32 cellular contexts compared by ENCODE assay signal in the genomic region with DNA sequence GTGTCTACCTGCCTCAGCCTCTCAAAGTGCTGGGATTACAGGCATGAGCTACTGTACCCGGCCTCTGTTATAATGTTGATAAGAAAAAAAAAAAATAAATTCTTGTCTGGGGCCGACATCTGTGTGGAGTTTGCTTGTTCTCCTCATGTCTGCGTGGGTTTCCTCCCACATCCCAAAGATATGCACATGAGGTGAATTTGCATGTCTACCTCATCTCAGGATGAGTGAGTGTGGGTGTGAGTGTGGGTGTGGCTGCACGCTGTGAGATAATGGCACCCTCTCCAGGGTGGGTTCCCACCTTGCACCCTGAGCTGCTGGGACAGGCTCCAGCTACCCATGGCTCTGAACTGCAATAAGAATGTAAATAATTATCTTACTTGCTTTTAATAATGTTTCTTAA. TPM values are rescaled to one million over a fixed set of nuclear protein-coding genes. Genes with fewer than 3 reads are reported as not detected.
DNase-seq lines count a peak whose midpoint lies in the region; ATAC-seq, FAIRE-seq and TF ChIP-seq lines count a peak whose summit lies in the region.
"Had no signal": no experiment of that assay in that cellular context is flagged by ENCODE, and none has a peak within 500 bp of the region (broad histone marks: within the 10 kb centered on the region; RNA-seq: fewer than 3 reads in every experiment).

No MANE protein-coding gene starts in this region.

- in situ Hi-C loops in IMR-90 (cut with MboI; ENCODE audit: low sequenced_read_pairs) = no loop called here
- in situ Hi-C loops in HepG2 (cut with HindIII; ENCODE audit: extremely low pct_ligation_motif_present, low pct_unique_long_range_greater_than_20kb) = no loop called here

- no peak for FAIRE-seq in HepG2 (lab: Jason Lieb, UNC)
- FAIRE-seq: endothelial cell of umbilical vein had no signal

- H3K27me3 ChIP-seq in AG04450 (ENCODE audit: control insufficient read depth, insufficient read depth, low read length) (no peaks in the 10 kb centered on the region), IMR-90 (ENCODE audit: control insufficient read depth, insufficient read depth, low read length) (no peaks in the 10 kb centered on the region), HepG2 (ENCODE audit: control insufficient read depth in 1 of 2, insufficient read depth in 2 of 2, low read length in 2 of 2) (no peaks in the 10 kb centered on the region), WERI-Rb-1 (ENCODE audit: insufficient read depth, low read depth, severe bottlenecking) (no peaks in the 10 kb centered on the region)
- H3K27me3 ChIP-seq: ascending aorta, vagina had no signal

- peak overlapping the region; percentile 95 for H4K91ac ChIP-seq in IMR-90 (ENCODE audit: insufficient read depth, low read depth, low read length)

- no TSS peak for BruUV-seq in IMR-90 (replicated peaks; lab: Mats Ljungman, UMichigan)
- no TSS peak for BruUV-seq in HepG2 (replicated peaks; lab: Mats Ljungman, UMichigan)

- H2AK9ac ChIP-seq in IMR-90 (replicated peaks; ENCODE audit: low read depth, low read length, poor library complexity) = peak overlapping the region; percentile 60

- DNase-seq in AG04450 (ENCODE audit: low read depth, low spot score) = no peak
- DNase-seq in IMR-90 = peak; percentile 66
- DNase-seq in choroid plexus epithelial cell (ENCODE audit: low read depth) = peak; percentile 50
- no peak for DNase-seq in HepG2 (ENCODE audit: low spot score)
- no peak for DNase-seq in WERI-Rb-1
- DNase-seq in NCI-H1105 (lab: John Stamatoyannopoulos, UW) = no peak
- DNase-seq: activated CD8-positive, alpha-beta memory T cell treated with anti-CD3 and anti-CD28 coated beads, Interleukin-2, amount 50 U/mL, for 4 hours; central memory CD4-positive, alpha-beta T cell; dorsolateral prefrontal cortex; foreskin melanocyte; hippocampal formation; KG1; left ventricle myocardium superior; midbrain; natural killer cell; NCI-H146; NCI-H510A; SK-N-SH; stimulated activated CD4-positive, alpha-beta T cell treated with anti-CD3 and anti-CD28 coated beads, Interleukin-2, amount 100 ng/mL, for 24 hours; substantia nigra had no signal

- H3K4me3 ChIP-seq in AG04450 (ENCODE audit: low read depth, low read length) (no peak overlapping the region), IMR-90 (ENCODE audit: insufficient read depth, low read depth, low read length) (no peak overlapping the region), choroid plexus epithelial cell (ENCODE audit: low read depth, low read length) (no peak overlapping the region), HepG2 (replicated peaks in 1 of 3; ENCODE audit: insufficient read depth in 1 of 3, low read depth in 2 of 3, low read length in 3 of 3) (no peak overlapping the region), WERI-Rb-1 (ENCODE audit: low read depth, low read length) (no peak overlapping the region)
- H3K4me3 ChIP-seq: ascending aorta, dorsolateral prefrontal cortex, skin epidermis, vagina had no signal

- H3K9me3 ChIP-seq in AG04450 (ENCODE audit: control insufficient read depth, insufficient read depth, low read length) (no peaks in the 10 kb centered on the region), IMR-90 (ENCODE audit: control insufficient read depth, insufficient read depth, low read length) (no peaks in the 10 kb centered on the region), HepG2 (ENCODE audit: low read length) (no peaks in the 10 kb centered on the region), WERI-Rb-1 (ENCODE audit: severe bottlenecking) (no peaks in the 10 kb centered on the region)
- H3K9me3 ChIP-seq: ascending aorta, SK-N-SH, vagina had no signal

- dilution Hi-C loops in IMR-90 (cut with HindIII; ENCODE audit: low sequenced_read_pairs, unreplicated experiment) = no loop called here

- POLR2A ChIA-PET in AG04450 (lab: Yijun Ruan, JAX) = interaction anchor here (2.9 kb wide), 1 partner anchor 10 kb away, joined by 23 read pairs; no protein-coding TSS in a partner anchor
- POLR2A ChIA-PET in IMR-90 (lab: Charles Lee; ENCODE audit: unreplicated experiment) = interaction anchor here (0.7 kb wide), 1 partner anchor 27 kb away, joined by 3 read pairs; no protein-coding TSS in a partner anchor
- POLR2A ChIA-PET in HepG2 (lab: Yijun Ruan, JAX) = no interaction called here

- H2AFZ ChIP-seq in IMR-90 (replicated peaks; ENCODE audit: low read length, poor library complexity) (peak overlapping the region; percentile 79), HepG2 (ENCODE audit: low read length) (no peak overlapping the region)

- CTCF ChIA-PET in AG04450 (lab: Charles Lee) = interaction anchor here (0.9 to 1.8 kb wide), 4 partner anchors 10 to 67 kb away, joined by 3 to 6 read pairs (median 4); no protein-coding TSS in a partner anchor
- CTCF ChIA-PET in IMR-90 (lab: Yijun Ruan, JAX) = interaction anchor here (0.6 to 0.7 kb wide), 2 partner anchors 90 to 264 kb away, joined by 4 to 5 read pairs; no protein-coding TSS in a partner anchor
- CTCF ChIA-PET in HepG2 (lab: Yijun Ruan, JAX; ENCODE audit: low intra/inter-chr PET ratio, low total read pairs) = no interaction called here

- no peak overlapping the region for H3K9ac ChIP-seq in IMR-90 (ENCODE audit: low read depth, low read length)
- no peak overlapping the region for H3K9ac ChIP-seq in HepG2 (ENCODE audit: insufficient read depth, low read depth, low read length)
- H3K9ac ChIP-seq: SK-N-SH had no signal

- peak overlapping the region; percentile 96 for H2AK5ac ChIP-seq in IMR-90 (ENCODE audit: low read depth, low read length)

- intact Hi-C loops in IMR-90 (cut with micrococcal nuclease) (no loop called here), HepG2 (cut with micrococcal nuclease; ENCODE audit: unreplicated experiment) (loop anchor here (5.0 kb wide), 1 partner anchor 637 kb away; no protein-coding TSS in a partner anchor)

- TF ChIP-seq POLR2A in IMR-90 (IDR thresholded peaks at IDR 0.05; ENCODE audit: low read depth, low read length) = no peak
- TF ChIP-seq POLR2A in HepG2 (IDR thresholded peaks at IDR 0.05; ENCODE audit: insufficient read depth in 1 of 2, low read depth in 2 of 2, low read length in 2 of 2) = no peak

- peak overlapping the region; percentile 3; the same call in 1 of the 2 replicates for H4K5ac ChIP-seq in IMR-90 (ENCODE audit: low read depth, low read length)

- TF ChIP-seq EP300 in HepG2 (IDR thresholded peaks at IDR 0.05; ENCODE audit: low read depth in 2 of 2, low read length in 2 of 2) (no peak), HepG2 (CRISPR knock-in tag; IDR thresholded peaks at IDR 0.05; ENCODE audit: borderline replicate concordance) (no peak)

- peak overlapping the region; percentile 99 for H3K4ac ChIP-seq in IMR-90 (ENCODE audit: low read depth, low read length)

- peak overlapping the region; percentile 25 for H3K18ac ChIP-seq in IMR-90 (ENCODE audit: low read depth, low read length)

- TF ChIP-seq RAD21 in IMR-90 (IDR thresholded peaks at IDR 0.05; ENCODE audit: low read length) = no peak
- no peak for TF ChIP-seq RAD21 in HepG2 (CRISPR knock-in tag; IDR thresholded peaks at IDR 0.05)

- TF ChIP-seq CTCF in AG04450 (IDR thresholded peaks at IDR 0.05; ENCODE audit: low read depth, low read length) (no peak), IMR-90 (conservative IDR thresholded peaks at IDR 0.05; ENCODE audit: low read depth, low read length) (no peak), choroid plexus epithelial cell (conservative IDR thresholded peaks at IDR 0.05; ENCODE audit: low read depth, low read length) (no peak), HepG2 (CRISPR knock-in tag; IDR thresholded peaks at IDR 0.05) (no peak), WERI-Rb-1 (IDR thresholded peaks at IDR 0.05; ENCODE audit: low read depth, low read length) (no peak)

- no peaks in the 10 kb centered on the region for H3K79me2 ChIP-seq in HepG2 (ENCODE audit: insufficient read depth, low read length)

- H2BK15ac ChIP-seq in IMR-90 (ENCODE audit: low read depth, low read length) = peak overlapping the region; percentile 57; the same call in 2 of the 3 replicates

- WGBS in IMR-90 (ENCODE audit: extremely low coverage in 2 of 2, insufficient read length in 1 of 2), 2 experiments = no CpG with 5 or more reads among the region's 4 CpGs
- WGBS in HepG2 (ENCODE audit: low lambda C conversion rate) = 28% methylated on average over 4 of the region's 4 CpGs

- H4K8ac ChIP-seq in IMR-90 (ENCODE audit: low read depth in 2 of 2, low read length in 2 of 2) = peak overlapping the region; percentile 31 to 98; a peak in 3 of 4 replicates

- ATAC-seq in IMR-90 (ENCODE audit: low read depth) = 0 out of 2 replicates have a peak, but pooled peaks have one; percentile 4
- ATAC-seq in HepG2 = no peak; the same call in 2 of the 3 replicates
- no peak for ATAC-seq in HG03565 (IDR thresholded peaks at IDR 0.05; ENCODE audit: unreplicated experiment)
- ATAC-seq in SK-N-SH treated with all-trans-retinoic acid at 6 μM for 48 hours = no peak
- ATAC-seq: activated naive CD4-positive, alpha-beta T cell treated with anti-CD3 and anti-CD28 coated beads, Interleukin-2, amount 50 U/mL, for 72 hours; activated T-helper 17 cell treated with anti-CD3 and anti-CD28 coated beads, Interleukin-2, amount 50 U/mL, for 72 hours; left ventricle myocardium superior; natural killer cell; stimulated activated effector memory CD8-positive, alpha-beta T cell treated with anti-CD3 and anti-CD28 coated beads, Interleukin-12 subunit alpha, Interleukin-12 subunit beta, amount 100 ng/mL, for 72 hours had no signal

- H3K9me1 ChIP-seq in IMR-90 (ENCODE audit: insufficient read depth, low read length) = peaks cover 45% of the 10 kb centered on the region

- H3K27ac ChIP-seq in AG04450 (ENCODE audit: low read depth, low read length) = peak overlapping the region; percentile 73
- H3K27ac ChIP-seq in IMR-90 (ENCODE audit: insufficient read depth, low read length) = peak overlapping the region; percentile 69
- no peak overlapping the region for H3K27ac ChIP-seq in HepG2 (ENCODE audit: extremely low read length, insufficient read depth, low read length)
- H3K27ac ChIP-seq in WERI-Rb-1 = no peak overlapping the region
- H3K27ac ChIP-seq: ascending aorta, C4-2B, dorsolateral prefrontal cortex, RWPE1, vagina, VCaP had no signal

- no peaks in the 10 kb centered on the region for H3K36me3 ChIP-seq in IMR-90 (ENCODE audit: control insufficient read depth, insufficient read depth, low read length)
- H3K36me3 ChIP-seq in HepG2 (replicated peaks in 1 of 2; ENCODE audit: control insufficient read depth in 1 of 2, insufficient read depth in 2 of 2, low read length in 2 of 2) = no peaks in the 10 kb centered on the region
- no peaks in the 10 kb centered on the region for H3K36me3 ChIP-seq in WERI-Rb-1
- H3K36me3 ChIP-seq: ascending aorta, vagina had no signal

- peak overlapping the region; percentile 98 for H2BK20ac ChIP-seq in IMR-90 (ENCODE audit: low read depth, low read length)

- H3K4me1 ChIP-seq in IMR-90 (ENCODE audit: control insufficient read depth, insufficient read depth, low read length) = peaks cover 34% of the 10 kb centered on the region
- H3K4me1 ChIP-seq in HepG2 (ENCODE audit: insufficient read depth, low read length) = peaks cover 44% of the 10 kb centered on the region
- H3K4me1 ChIP-seq: ascending aorta had no signal

- H3K4me2 ChIP-seq in IMR-90 (ENCODE audit: low read depth, low read length) (peak overlapping the region; percentile 5; the same call in 1 of the 2 replicates), HepG2 (ENCODE audit: low read depth, low read length) (no peak overlapping the region)

- peak overlapping the region; percentile 13; the same call in 1 of the 2 replicates for H3K56ac ChIP-seq in IMR-90 (ENCODE audit: extremely low read depth, insufficient read depth, low read length)

- H4K20me1 ChIP-seq in IMR-90 (ENCODE audit: insufficient read depth, low read length) (no peaks in the 10 kb centered on the region), HepG2 (ENCODE audit: insufficient read depth, low read length) (no peaks in the 10 kb centered on the region)

- peak overlapping the region; percentile 98 for H2BK120ac ChIP-seq in IMR-90 (ENCODE audit: low read depth, low read length)

- peaks cover 22 to 59% of the 10 kb centered on the region in 2 experiments for H3K79me1 ChIP-seq in IMR-90 (ENCODE audit: low read depth in 1 of 2, low read length in 2 of 2)

- peak overlapping the region; percentile 95 for H2BK5ac ChIP-seq in IMR-90 (ENCODE audit: low read depth, low read length, poor library complexity, severe bottlenecking)

- peak overlapping the region; percentile 25; the same call in 1 of the 2 replicates for H3K23ac ChIP-seq in IMR-90 (ENCODE audit: low read depth, low read length)

- peak overlapping the region; percentile 49 for H3K14ac ChIP-seq in IMR-90 (replicated peaks; ENCODE audit: low read depth, low read length)

RNA-seq across cellular contexts. Expression of gene UACA, which starts 25.9 kb away (rescaled TPM):
- 133 and 134 TPM in 2 replicates for polyA plus RNA-seq in AG04450 (2011; rRNA removed)
- polyA minus RNA-seq in AG04450 (2011; rRNA and poly(A)+ RNA removed) = 462 and 501 TPM in 2 replicates
- total RNA-seq in IMR-90 (2012; rRNA removed) = 505 and 507 TPM in 2 replicates
- polyA plus RNA-seq in IMR-90 (2012; rRNA removed) = 127 and 156 TPM in 2 replicates
- polyA plus RNA-seq in IMR-90 (2012; cell fraction: cytosol; rRNA removed) = 34.2 and 47.8 TPM in 2 replicates
- polyA plus RNA-seq in IMR-90 (2012; cell fraction: nucleus; rRNA removed; ENCODE audit: low replicate concordance) = 121 and 277 TPM in 2 replicates
- total RNA-seq in HepG2 (2016; rRNA removed; fragmentation: Illumina TruSeq; extraction: Trizol) = 17.8 and 22.1 TPM in 2 replicates
- total RNA-seq in HepG2 (2016; cell fraction: cytosol; rRNA removed; fragmentation: Illumina TruSeq; extraction: Trizol; ENCODE audit: low read depth) = 14.4 and 18.1 TPM in 2 replicates
- total RNA-seq in HepG2 (2016; cell fraction: insoluble cytoplasmic fraction; rRNA removed; fragmentation: Illumina TruSeq; extraction: Trizol) = 19.7 and 21.3 TPM in 2 replicates
- 7.7 and 8.4 TPM in 2 replicates for total RNA-seq in HepG2 (2016; cell fraction: membrane; rRNA removed; fragmentation: Illumina TruSeq; extraction: Trizol)
- total RNA-seq in HepG2 (2016; cell fraction: nucleus; rRNA removed; fragmentation: Illumina TruSeq; extraction: Trizol) = 36.5 and 36.9 TPM in 2 replicates
- 33.5 and 39.2 TPM in 2 replicates for polyA plus RNA-seq in HepG2 (2011; rRNA removed)
- polyA plus RNA-seq in HepG2 (2011; cell fraction: cytosol; rRNA removed) = 12.5 and 15.3 TPM in 2 replicates
- 35.7 and 38.2 TPM in 2 replicates for polyA plus RNA-seq in HepG2 (2011; cell fraction: nucleus; rRNA removed)
- 27.2 and 36.9 TPM in 2 replicates for polyA plus RNA-seq in HepG2 (2012)
- polyA plus RNA-seq in HepG2 (2016; cell fraction: cytosol; fragmentation: Illumina TruSeq; extraction: Trizol; ENCODE audit: low read depth) = 0.66 and 0.80 TPM in 2 replicates
- 10.1 and 14.0 TPM in 2 replicates for polyA plus RNA-seq in HepG2 (2016; cell fraction: insoluble cytoplasmic fraction; fragmentation: Illumina TruSeq; extraction: Trizol; ENCODE audit: low read depth)
- polyA plus RNA-seq in HepG2 (2016; cell fraction: membrane; fragmentation: Illumina TruSeq; extraction: Trizol; ENCODE audit: low read depth) = 2.0 TPM in 2 replicates
- 40.1 and 43.4 TPM in 2 replicates for polyA plus RNA-seq in HepG2 (2016; cell fraction: nucleus; fragmentation: Illumina TruSeq; extraction: Trizol; ENCODE audit: insufficient read depth, low read depth)
- polyA minus RNA-seq in HepG2 (2011; rRNA and poly(A)+ RNA removed; ENCODE audit: low replicate concordance) = 60.8 and 71.4 TPM in 2 replicates
- 20.9 and 27.9 TPM in 2 replicates for polyA minus RNA-seq in HepG2 (2011; cell fraction: cytosol; rRNA and poly(A)+ RNA removed)
- polyA minus RNA-seq in HepG2 (2011; cell fraction: nucleus; rRNA and poly(A)+ RNA removed) = 93.1 and 97.1 TPM in 2 replicates

Comparison
In these comparisons a context has a peak if more than half of its experiments do, and no peak if none do; other contexts are left out.
1. DNase-seq: peak in IMR-90 (single experiment) and choroid plexus epithelial cell (single experiment); none in AG04450 (single experiment), HepG2 (single experiment), WERI-Rb-1 (single experiment) and NCI-H1105 (single experiment).
2. H3K27ac ChIP-seq: peak in AG04450 (single experiment) and IMR-90 (single experiment); none in HepG2 (single experiment) and WERI-Rb-1 (single experiment).